16 cellular contexts compared by ENCODE assay signal in genomic region chr10:101995451-101996063, GRCh38.
A peak's percentile ranks its signal among the peaks of the same experiment; 100 is the strongest.
DNase-seq lines count a peak whose midpoint lies in the region; ATAC-seq and TF ChIP-seq lines count a peak whose summit lies in the region.
"Had no signal": no experiment of that assay in that cellular context is flagged by ENCODE, and none has a peak within 500 bp of the region (broad histone marks: within the 10 kb centered on the region; RNA-seq: fewer than 3 reads in every experiment).

No MANE protein-coding gene starts in this region.

- H3K4me1 ChIP-seq in naive thymus-derived CD4-positive, alpha-beta T cell (ENCODE audit: control insufficient read depth in 2 of 2, insufficient read depth in 2 of 2, low read length in 2 of 2) = no peaks in the 10 kb centered on the region
- H3K4me1 ChIP-seq in H9 (ENCODE audit: insufficient read depth, low read length) = no peaks in the 10 kb centered on the region
- H3K4me1 ChIP-seq: ascending aorta, parathyroid adenoma had no signal

- H3K4me3 Mint-ChIP-seq in Calu3 (ENCODE audit: low read depth, unreplicated experiment) (peak overlapping the region; percentile 32), nephron (no peak overlapping the region), chondrocyte (ENCODE audit: unreplicated experiment) (no peak overlapping the region), H9 (no peak overlapping the region)
- H3K4me3 Mint-ChIP-seq in naive thymus-derived CD4-positive, alpha-beta T cell = no peak overlapping the region

- H2AFZ ChIP-seq in H9 (ENCODE audit: low read length) = no peak overlapping the region
- H2AFZ ChIP-seq: parathyroid adenoma had no signal

- H3K36me3 Mint-ChIP-seq in Calu3 (ENCODE audit: insufficient read depth, unreplicated experiment) (no peaks in the 10 kb centered on the region), nephron (ENCODE audit: low read depth) (peaks cover 48% of the 10 kb centered on the region), chondrocyte (ENCODE audit: low read depth) (peaks cover 25% of the 10 kb centered on the region), H9 (ENCODE audit: insufficient read depth in 1 of 3, low read depth in 3 of 3) (peaks cover 8 to 36% (median 23%) of the 10 kb centered on the region in 3 experiments; a peak in 5 of 7 replicates)
- peaks cover 6 to 53% (median 26%) of the 10 kb centered on the region in 5 donors for H3K36me3 Mint-ChIP-seq in naive thymus-derived CD4-positive, alpha-beta T cell

- H2BK12ac ChIP-seq in H9 (ENCODE audit: insufficient read length, low read depth, low read length) = no peak overlapping the region

- H3K4ac ChIP-seq in H9 (ENCODE audit: low read depth, low read length) = no peak overlapping the region

- no peak for ATAC-seq in naive thymus-derived CD4-positive, alpha-beta T cell

- H3K79me1 ChIP-seq in H9 (ENCODE audit: insufficient read depth, low read depth, low read length, poor library complexity, severe bottlenecking) = no peaks in the 10 kb centered on the region

- H4K91ac ChIP-seq in H9 (ENCODE audit: insufficient read length, low read depth, low read length) = no peak overlapping the region

- H3K4me3 ChIP-seq in choroid plexus epithelial cell (ENCODE audit: low read depth, low read length) = no peak overlapping the region
- no peak overlapping the region for H3K4me3 ChIP-seq in naive thymus-derived CD4-positive, alpha-beta T cell (ENCODE audit: low read length)
- H3K4me3 ChIP-seq: ascending aorta, lower lobe of right lung had no signal

- no peaks in the 10 kb centered on the region for H3K9me3 Mint-ChIP-seq in Calu3 (ENCODE audit: low read depth, unreplicated experiment)
- H3K9me3 Mint-ChIP-seq in nephron = no peaks in the 10 kb centered on the region
- H3K9me3 Mint-ChIP-seq in chondrocyte (ENCODE audit: low read depth) = no peaks in the 10 kb centered on the region
- H3K9me3 Mint-ChIP-seq in naive thymus-derived CD4-positive, alpha-beta T cell = no peaks in the 10 kb centered on the region
- no peaks in the 10 kb centered on the region for H3K9me3 Mint-ChIP-seq in H9

- no peak overlapping the region for H2BK120ac ChIP-seq in H9 (ENCODE audit: low read depth, low read length, poor library complexity, severe bottlenecking)

- H3K23ac ChIP-seq in H9 (ENCODE audit: insufficient read length, low read depth, low read length) = no peak overlapping the region

- no CpG with 5 or more reads among the region's 1 CpG for WGBS in H9 (ENCODE audit: extremely low coverage, insufficient read length, low lambda C conversion rate)

- H3K23me2 ChIP-seq in H9 (ENCODE audit: insufficient read length, low read depth, low read length, poor library complexity, severe bottlenecking) = no peaks in the 10 kb centered on the region

- H3K18ac ChIP-seq in H9 (ENCODE audit: insufficient read length, low read depth, low read length) = no peak overlapping the region

- H4K20me1 ChIP-seq in H9 (ENCODE audit: control insufficient read depth, insufficient read depth, insufficient read length) = no peaks in the 10 kb centered on the region

- no peak overlapping the region for H4K8ac ChIP-seq in H9 (replicated peaks; ENCODE audit: insufficient read length, low read depth, low read length)

- H3K14ac ChIP-seq in H9 (ENCODE audit: insufficient read depth, low read length) = no peak overlapping the region

- H2AK5ac ChIP-seq in H9 (ENCODE audit: insufficient read length, low read length) = no peak overlapping the region

- no peak overlapping the region for H3K9ac ChIP-seq in H9 (ENCODE audit: extremely low read depth, insufficient read length, low read length)
- H3K9ac ChIP-seq: parathyroid adenoma had no signal

- BruUV-seq in Calu3 (replicated peaks; lab: Mats Ljungman, UMichigan) = no TSS peak

- peaks cover 0 to 65% (median 7%) of the 10 kb centered on the region in 3 experiments for H3K36me3 ChIP-seq in naive thymus-derived CD4-positive, alpha-beta T cell (ENCODE audit: control insufficient read depth in 2 of 3, insufficient read depth in 3 of 3, low read length in 3 of 3)

- no peak overlapping the region for H3K4me2 ChIP-seq in H9 (ENCODE audit: insufficient read depth, insufficient read length, low read length)

- no peak for TF ChIP-seq CTCF in Calu3 (IDR thresholded peaks at IDR 0.05; ENCODE audit: unreplicated experiment)
- TF ChIP-seq CTCF in choroid plexus epithelial cell (conservative IDR thresholded peaks at IDR 0.05; ENCODE audit: low read depth, low read length) = no peak
- TF ChIP-seq CTCF in nephron (IDR thresholded peaks at IDR 0.05; ENCODE audit: unreplicated experiment in 3 of 3) = no peak
- TF ChIP-seq CTCF in chondrocyte (IDR thresholded peaks at IDR 0.05) = no peak
- no peak for TF ChIP-seq CTCF in H9 (conservative IDR thresholded peaks at IDR 0.05)

- POLR2A ChIA-PET in naive thymus-derived CD4-positive, alpha-beta T cell (lab: Charles Lee) = no interaction called here

- H3K56ac ChIP-seq in H9 (ENCODE audit: insufficient read length, low read depth, low read length) = no peak overlapping the region

- no peak overlapping the region for H2BK15ac ChIP-seq in H9 (ENCODE audit: low read depth, low read length)

- no peaks in the 10 kb centered on the region for H3K27me3 Mint-ChIP-seq in Calu3 (ENCODE audit: unreplicated experiment)
- no peaks in the 10 kb centered on the region for H3K27me3 Mint-ChIP-seq in nephron (ENCODE audit: low read depth)
- H3K27me3 Mint-ChIP-seq in chondrocyte (ENCODE audit: low read depth) = no peaks in the 10 kb centered on the region
- H3K27me3 Mint-ChIP-seq in naive thymus-derived CD4-positive, alpha-beta T cell = no peaks in the 10 kb centered on the region
- no peaks in the 10 kb centered on the region for H3K27me3 Mint-ChIP-seq in H9 (ENCODE audit: low read depth)

- H2BK5ac ChIP-seq in H9 (ENCODE audit: insufficient read length, low read length) = no peak overlapping the region

- H4K5ac ChIP-seq in H9 (ENCODE audit: insufficient read length, low read depth, low read length) = no peak overlapping the region

- H3K9me3 ChIP-seq in naive thymus-derived CD4-positive, alpha-beta T cell (ENCODE audit: control insufficient read depth in 2 of 3, low read length in 3 of 3) = no peaks in the 10 kb centered on the region
- H3K9me3 ChIP-seq in H9 (ENCODE audit: control insufficient read depth, low read depth, low read length) = no peaks in the 10 kb centered on the region
- H3K9me3 ChIP-seq: ascending aorta, lower lobe of right lung had no signal

- intact Hi-C loops in Calu3 (cut with micrococcal nuclease; ENCODE audit: unreplicated experiment) = loop anchor here (10.0 kb wide), 1 partner anchor 61 kb away; no protein-coding TSS in a partner anchor
- intact Hi-C loops in naive thymus-derived CD4-positive, alpha-beta T cell (cut with micrococcal nuclease) = no loop called here

- H3K4me1 Mint-ChIP-seq in Calu3 (ENCODE audit: low read depth, unreplicated experiment) = peaks cover 30% of the 10 kb centered on the region
- H3K4me1 Mint-ChIP-seq in nephron = peaks cover 37% of the 10 kb centered on the region
- peaks cover 8% of the 10 kb centered on the region for H3K4me1 Mint-ChIP-seq in chondrocyte (ENCODE audit: low read depth)
- H3K4me1 Mint-ChIP-seq in naive thymus-derived CD4-positive, alpha-beta T cell = peaks cover 0 to 4% (median 0%) of the 10 kb centered on the region in 7 donors
- no peaks in the 10 kb centered on the region for H3K4me1 Mint-ChIP-seq in H9

- no peaks in the 10 kb centered on the region for H3K27me3 ChIP-seq in naive thymus-derived CD4-positive, alpha-beta T cell (ENCODE audit: control insufficient read depth in 2 of 2, insufficient read depth in 2 of 2, low read length in 2 of 2)
- H3K27me3 ChIP-seq in H9 (ENCODE audit: insufficient read depth, low read length) = no peaks in the 10 kb centered on the region
- H3K27me3 ChIP-seq: ascending aorta had no signal

- CTCF ChIA-PET in Calu3 (lab: Charles Lee) = interaction anchor here (0.7 to 1.4 kb wide), 5 partner anchors 14 to 155 kb away, joined by 3 to 7 read pairs (median 4); no protein-coding TSS in a partner anchor
- CTCF ChIA-PET in naive thymus-derived CD4-positive, alpha-beta T cell (lab: Charles Lee) = interaction anchor here (0.6 kb wide), 1 partner anchor 506 kb away, joined by 3 read pairs; no protein-coding TSS in a partner anchor

- H2BK20ac ChIP-seq in H9 (ENCODE audit: low read depth, low read length, poor library complexity, severe bottlenecking) = no peak overlapping the region

- peak overlapping the region; percentile 69 for H3K27ac Mint-ChIP-seq in Calu3 (ENCODE audit: unreplicated experiment)
- peak overlapping the region in 2 of 3 experiments; percentile 37 to 58 for H3K27ac Mint-ChIP-seq in nephron
- H3K27ac Mint-ChIP-seq in chondrocyte (ENCODE audit: unreplicated experiment) = no peak overlapping the region
- H3K27ac Mint-ChIP-seq in naive thymus-derived CD4-positive, alpha-beta T cell = peak overlapping the region in 3 of 9 donors; percentile 3 to 74 (median 63)
- H3K27ac Mint-ChIP-seq in H9 = peak overlapping the region in 1 of 3 experiments; percentile 42; a peak in 2 of 7 replicates

- H3T11ph ChIP-seq in H9 (ENCODE audit: low read length) = no peak overlapping the region

- no peak overlapping the region for H3K27ac ChIP-seq in naive thymus-derived CD4-positive, alpha-beta T cell (ENCODE audit: low read depth, low read length)
- no peak overlapping the region for H3K27ac ChIP-seq in H9 (ENCODE audit: insufficient read length, low read depth, low read length)
- H3K27ac ChIP-seq: ascending aorta, lower lobe of right lung, parathyroid adenoma had no signal

- DNase-seq in Calu3 = peak; percentile 32
- peak; percentile 84 for DNase-seq in NCI-H226
- peak; percentile 58 for DNase-seq in choroid plexus epithelial cell (ENCODE audit: low read depth)
- no peak for DNase-seq in chondrocyte (ENCODE audit: low spot score)
- no peak for DNase-seq in naive thymus-derived CD4-positive, alpha-beta T cell
- DNase-seq in H9 = no peak
- DNase-seq in NCI-H748 treated with DMSO at 0.1 percent for 48 hours (lab: John Stamatoyannopoulos, UW) = no peak
- DNase-seq: C1 segment of cervical spinal cord; lower lobe of right lung; MV-4-11; NCI-H524; Right ventricle myocardium superior; stimulated activated CD4-positive, alpha-beta T cell treated with anti-CD3 and anti-CD28 coated beads, Interleukin-1b, Interleukin-23, amount 100 ng/mL, for 48 hours had no signal

- no peaks in the 10 kb centered on the region for H3K79me2 ChIP-seq in H9 (ENCODE audit: insufficient read depth, low read length)
- H3K79me2 ChIP-seq: parathyroid adenoma had no signal

Comparison
In these comparisons a context has a peak if more than half of its experiments do, and no peak if none do; other contexts are left out.
1. DNase-seq: peak in Calu3 (single experiment), NCI-H226 (single experiment) and choroid plexus epithelial cell (single experiment); none in chondrocyte (single experiment), naive thymus-derived CD4-positive, alpha-beta T cell (0 of 9), H9 (single experiment) and NCI-H748 treated with DMSO at 0.1 percent for 48 hours (single experiment).